8 cellular contexts compared by ENCODE assay signal in the genomic region with DNA sequence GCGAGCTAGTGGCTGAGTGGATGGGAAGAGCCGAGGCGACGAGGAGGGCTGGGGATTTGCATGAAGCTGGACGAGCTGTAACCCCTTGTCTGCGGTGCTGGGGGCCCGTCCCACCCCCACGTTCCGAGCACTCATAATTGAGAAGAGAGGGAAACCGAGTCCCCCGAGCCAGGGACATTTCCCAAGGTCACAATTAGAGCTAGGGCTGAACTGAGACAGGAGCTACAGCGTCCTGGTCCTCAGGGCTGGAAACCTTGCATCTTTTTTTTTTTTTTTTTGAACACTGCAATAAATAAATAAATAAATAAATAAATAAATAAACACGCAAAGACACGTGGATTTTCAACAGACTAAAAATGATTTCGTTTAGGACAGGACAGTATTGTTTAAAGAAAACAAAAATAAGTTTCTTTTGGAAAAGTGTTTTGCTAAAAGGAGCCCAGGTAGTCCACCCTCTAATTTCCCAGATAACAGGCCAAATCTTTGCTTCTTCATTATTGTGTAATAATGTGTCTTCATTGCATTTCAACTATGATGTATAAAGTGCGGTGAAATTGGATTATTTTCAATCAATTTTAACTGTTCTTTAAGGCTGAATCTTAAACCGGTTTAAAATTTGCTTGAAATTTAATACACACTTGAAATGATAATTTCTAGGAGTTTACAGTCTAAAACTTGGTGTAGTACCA. TPM values are rescaled to one million over a fixed set of nuclear protein-coding genes. Genes with fewer than 3 reads are reported as not detected.
DNase-seq lines count a peak whose midpoint lies in the region; ATAC-seq and TF ChIP-seq lines count a peak whose summit lies in the region.

No MANE protein-coding gene starts in this region.

- no peaks in the 10 kb centered on the region for H3K27me3 Mint-ChIP-seq in activated T-cell treated with anti-CD3 and anti-CD28 coated beads, Interleukin-2, amount 50 U/mL, for 24 hours
- H3K27me3 Mint-ChIP-seq in activated B cell treated with CpG ODN at 0.5 μM for 24 hours, result no peaks in the 10 kb centered on the region

- peak overlapping the region; percentile 93 for H3K4me3 Mint-ChIP-seq in activated T-cell treated with anti-CD3 and anti-CD28 coated beads, Interleukin-2, amount 50 U/mL, for 24 hours
- H3K4me3 Mint-ChIP-seq in activated B cell treated with CpG ODN at 0.5 μM for 24 hours, result peak overlapping the region; percentile 94

- ATAC-seq in activated B cell treated with CpG ODN at 0.5 μM for 24 hours (ENCODE audit: low read depth) (no peak), left colon (no peak)

- CTCF ChIA-PET in activated B cell treated with CpG ODN at 0.5 μM for 24 hours (lab: Charles Lee), result interaction anchor here (0.6 kb wide), 1 partner anchor 9 kb away, joined by 4 read pairs; no protein-coding TSS in a partner anchor

- H3K27ac Mint-ChIP-seq in activated T-cell treated with anti-CD3 and anti-CD28 coated beads, Interleukin-2, amount 50 U/mL, for 24 hours, result peak overlapping the region; percentile 91
- H3K27ac Mint-ChIP-seq in activated B cell treated with CpG ODN at 0.5 μM for 24 hours, result peak overlapping the region; percentile 85

- H3K36me3 ChIP-seq in right atrium auricular region, result no peaks in the 10 kb centered on the region

- peaks cover 0 to 3% of the 10 kb centered on the region in 2 donors for H3K4me1 ChIP-seq in right atrium auricular region

- TF ChIP-seq CTCF in activated B cell treated with CpG ODN at 0.5 μM for 24 hours (IDR thresholded peaks at IDR 0.05) (no peak), right atrium auricular region (IDR thresholded peaks at IDR 0.05) (no peak)

- H3K27me3 ChIP-seq in right atrium auricular region, result no peaks in the 10 kb centered on the region

- H3K4me1 Mint-ChIP-seq in activated T-cell treated with anti-CD3 and anti-CD28 coated beads, Interleukin-2, amount 50 U/mL, for 24 hours (ENCODE audit: low read depth), result peaks cover 13% of the 10 kb centered on the region
- H3K4me1 Mint-ChIP-seq in activated B cell treated with CpG ODN at 0.5 μM for 24 hours, result peaks cover 13% of the 10 kb centered on the region

- no peak for DNase-seq in activated T-cell treated with anti-CD3 and anti-CD28 coated beads, Interleukin-2, amount 50 U/mL, for 24 hours
- DNase-seq in activated T-cell treated with anti-CD3 and anti-CD28 coated beads for 4 hours, result no peak
- peak; percentile 25 for DNase-seq in activated B cell treated with CpG ODN at 0.5 μM for 24 hours
- DNase-seq in right atrium auricular region (ENCODE audit: low spot score), result no peak
- no peak for DNase-seq in skeletal muscle cell (ENCODE audit: low read depth)
- DNase-seq in SIG-M5 (lab: John Stamatoyannopoulos, UW), result no peak
- no peak for DNase-seq in amniotic stem cell (lab: John Stamatoyannopoulos, UW)
- DNase-seq in left colon, result no peak

- H3K4me3 ChIP-seq in right atrium auricular region (peak overlapping the region; percentile 74 to 76), skeletal muscle cell (ENCODE audit: low read depth, low read length) (peak overlapping the region; percentile 93)

- peaks cover 6% of the 10 kb centered on the region for H3K36me3 Mint-ChIP-seq in activated T-cell treated with anti-CD3 and anti-CD28 coated beads, Interleukin-2, amount 50 U/mL, for 24 hours (ENCODE audit: low read depth)
- peaks cover 6% of the 10 kb centered on the region for H3K36me3 Mint-ChIP-seq in activated B cell treated with CpG ODN at 0.5 μM for 24 hours (ENCODE audit: low read depth)

- POLR2A ChIA-PET in activated B cell treated with CpG ODN at 0.5 μM for 24 hours (lab: Charles Lee), result interaction anchor here (0.7 to 2.2 kb wide), 3 partner anchors 11 to 430 kb away, joined by 3 to 27 read pairs (median 9); a partner anchor contains a TSS

- no peaks in the 10 kb centered on the region for H3K9me3 Mint-ChIP-seq in activated T-cell treated with anti-CD3 and anti-CD28 coated beads, Interleukin-2, amount 50 U/mL, for 24 hours
- no peaks in the 10 kb centered on the region for H3K9me3 Mint-ChIP-seq in activated B cell treated with CpG ODN at 0.5 μM for 24 hours

- peak overlapping the region; percentile 74 to 79 for H3K27ac ChIP-seq in right atrium auricular region

- intact Hi-C loops in activated B cell treated with CpG ODN at 0.5 μM for 24 hours (cut with micrococcal nuclease), result loop anchor here (2.0 to 10.0 kb wide), 6 partner anchors 55 to 1173 kb away; a partner anchor contains a TSS
- intact Hi-C loops in left colon (cut with DNase I, micrococcal nuclease), result no loop called here

- H3K9me3 ChIP-seq in right atrium auricular region, result no peaks in the 10 kb centered on the region

RNA-seq across cellular contexts. Expression of a gene that starts 1.0 kb away (rescaled TPM):
- total RNA-seq in activated B cell treated with CpG ODN at 0.5 μM for 24 hours, result 0.71 and 1.2 TPM in 2 replicates
- 1 to 10 TPM; 1.3 to 3.7 TPM for total RNA-seq in right atrium auricular region
- 1 to 10 TPM; 3.9 TPM for total RNA-seq in left colon

RNA-seq across cellular contexts. Expression of a gene that starts 11.5 kb away (rescaled TPM):
- 18.5 and 19.6 TPM in 2 replicates for total RNA-seq in activated B cell treated with CpG ODN at 0.5 μM for 24 hours
- total RNA-seq in right atrium auricular region, result 1 to 10 TPM; 8.9 to 9.2 TPM
- total RNA-seq in left colon, result 1 to 10 TPM; 5.6 to 9.5 TPM
